8 cellular contexts compared by ENCODE assay signal in genomic region chr3:49276475-49277356, GRCh38. TPM values are rescaled to one million over a fixed set of nuclear protein-coding genes. Genes with fewer than 3 reads are reported as not detected.
DNase-seq lines count a peak whose midpoint lies in the region; ATAC-seq and TF ChIP-seq lines count a peak whose summit lies in the region.

C3orf62 (minus strand) TSS chr3:49277232; CDS start chr3:49276872, 360 bp downstream.

- H3K9me3 ChIP-seq in lung (ENCODE audit: control insufficient read depth in 2 of 2, insufficient read depth in 1 of 2, low read length in 1 of 2): no peaks in the 10 kb centered on the region

- no peaks in the 10 kb centered on the region for H3K27me3 ChIP-seq in lung (ENCODE audit: control insufficient read depth, insufficient read depth)

- no peak for TF ChIP-seq CTCF in lung (IDR thresholded peaks at IDR 0.05; ENCODE audit: control extremely low read depth, extremely low read depth)

- peaks cover 5 to 17% of the 10 kb centered on the region in 2 donors for H3K4me1 ChIP-seq in lung (ENCODE audit: control insufficient read depth in 2 of 2, insufficient read depth in 2 of 2, low read length in 2 of 2)

- WGBS in lung, 2 donors: 3 to 5% methylated on average over 43 to 48 of the region's 48 CpGs

- peak; percentile 66 for ATAC-seq in GM18907 (IDR thresholded peaks at IDR 0.05; ENCODE audit: unreplicated experiment)
- ATAC-seq in lung (ENCODE audit: insufficient read depth, low FRiP score): peak; percentile 94
- no peak for ATAC-seq in GM18873 (IDR thresholded peaks at IDR 0.05; ENCODE audit: low FRiP score, unreplicated experiment)

- H3K36me3 ChIP-seq in lung (ENCODE audit: control insufficient read depth in 2 of 2, insufficient read depth in 2 of 2, low read length in 2 of 2): peaks cover 5 to 14% of the 10 kb centered on the region in 2 donors

- H3K4me3 ChIP-seq in lung: peak within 1 kb of the TSS; percentile 56

- H3K27ac ChIP-seq in lung (ENCODE audit: low read depth in 1 of 2, low read length in 1 of 2): peak within 1 kb of the TSS; percentile 94 to 97

- DNase-seq in LHCN-M2 (ENCODE audit: low read depth): peak; percentile 82
- peak; percentile 27 to 57 for DNase-seq in activated CD8-positive, alpha-beta memory T cell treated with anti-CD3 and anti-CD28 coated beads for 1 hour (ENCODE audit: extremely low read depth in 1 of 2, low read depth in 1 of 2)
- peak; percentile 41 for DNase-seq in effector CD8-positive, alpha-beta T cell (lab: John Stamatoyannopoulos, UW)
- DNase-seq in lung (ENCODE audit: low spot score): peak; percentile 90
- peak; percentile 72 to 78 for DNase-seq in stimulated activated CD4-positive, alpha-beta T cell treated with anti-CD3 and anti-CD28 coated beads, Interleukin-4, amount 100 ng/mL, for 48 hours (ENCODE audit: low read depth in 2 of 2)
- DNase-seq in NCI-H2081 treated with DMSO at 0.1 percent for 48 hours (lab: John Stamatoyannopoulos, UW): no peak

RNA-seq across cellular contexts. Expression of gene C3orf62, which starts in this region (rescaled TPM):
- 0.71 and 1.3 TPM in 2 replicates for total RNA-seq in LHCN-M2 (2014; rRNA removed)
- polyA plus RNA-seq in LHCN-M2 (2012): 1.9 TPM
- 1 to 10 TPM; 5.2 to 8.2 TPM for total RNA-seq in lung
- polyA plus RNA-seq in lung: 1 to 10 TPM; 6.0 to 8.1 TPM
